ENCODE assay signal across 17 cellular contexts in the genomic region with DNA sequence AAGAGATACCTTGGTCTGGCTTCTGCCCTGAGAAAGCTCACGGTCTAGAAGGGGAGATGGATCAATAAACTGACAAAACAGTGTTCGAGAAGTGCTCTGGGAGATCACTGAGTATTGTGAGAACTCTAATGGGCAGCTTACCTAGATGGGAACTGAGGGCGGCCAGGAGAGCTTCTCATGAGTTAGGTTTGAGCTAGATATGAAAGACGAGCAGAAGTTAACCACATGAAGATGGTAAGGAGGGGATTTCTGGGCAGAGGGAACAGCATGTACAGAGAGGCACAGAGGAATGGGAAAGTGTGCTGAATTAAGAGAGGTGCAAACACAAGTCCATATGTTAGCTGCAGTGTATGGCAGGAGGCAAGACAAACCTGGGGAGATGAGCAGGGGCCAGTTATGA.
"Had no signal": no experiment of that assay in that cellular context is flagged by ENCODE, and none has a peak within 500 bp of the region (broad histone marks: within the 10 kb centered on the region; RNA-seq: fewer than 3 reads in every experiment).

No MANE protein-coding gene starts in this region.

- H3K27ac ChIP-seq: lower lobe of right lung, parathyroid adenoma, transverse colon, uterus had no signal

- H3K27me3 Mint-ChIP-seq: activated naive CD8-positive, alpha-beta T cell treated with anti-CD3 and anti-CD28 coated beads, Interleukin-2, amount 10 ng/mL, durations not matched to agents 7 days and 5 days had no signal

- DNase-seq: activated CD4-positive, alpha-beta T cell treated with anti-CD3 and anti-CD28 coated beads, Interleukin-2, amount 50 U/mL, for 4 hours; activated CD8-positive, alpha-beta memory T cell treated with anti-CD3 and anti-CD28 coated beads for 24 hours; activated CD8-positive, alpha-beta memory T cell treated with anti-CD3 and anti-CD28 coated beads, Interleukin-2, amount 50 U/mL, for 4 hours; activated naive CD4-positive, alpha-beta T cell treated with Interleukin-2 at 50 U/mL for 16 hours; activated naive CD8-positive, alpha-beta T cell treated with anti-CD3 and anti-CD28 coated beads, Interleukin-2, amount 10 ng/mL, durations not matched to agents 7 days and 5 days; activated T-cell treated with anti-CD3 and anti-CD28 coated beads, Interleukin-2, amount 50 U/mL, for 4 hours; foreskin fibroblast; lower lobe of right lung; right cardiac atrium; stimulated activated CD4-positive, alpha-beta T cell treated with anti-CD3 and anti-CD28 coated beads, Interleukin-4, amount 100 ng/mL, for 24 hours; transverse colon; uterus had no signal

- H3K9me3 Mint-ChIP-seq: activated naive CD8-positive, alpha-beta T cell treated with anti-CD3 and anti-CD28 coated beads, Interleukin-2, amount 10 ng/mL, durations not matched to agents 7 days and 5 days had no signal

- H3K4me1 ChIP-seq: uterus had no signal

- ATAC-seq: activated CD4-positive, CD25-positive, alpha-beta regulatory T cell treated with anti-CD3 and anti-CD28 coated beads, Interleukin-2, amount 50 U/mL, for 24 hours; activated T-cell treated with anti-CD3 and anti-CD28 coated beads, Interleukin-2, amount 50 U/mL, for 4 hours; left lobe of liver; lower lobe of right lung; right cardiac atrium had no signal

- H3K27ac Mint-ChIP-seq: activated naive CD8-positive, alpha-beta T cell treated with anti-CD3 and anti-CD28 coated beads, Interleukin-2, amount 10 ng/mL, durations not matched to agents 7 days and 5 days; nephron had no signal

- FAIRE-seq: endometrium had no signal

- H3K27me3 ChIP-seq: transverse colon, uterus had no signal

- H3K4me3 Mint-ChIP-seq: activated naive CD8-positive, alpha-beta T cell treated with anti-CD3 and anti-CD28 coated beads, Interleukin-2, amount 10 ng/mL, durations not matched to agents 7 days and 5 days; activated T-cell treated with anti-CD3 and anti-CD28 coated beads, Interleukin-2, amount 50 U/mL, for 4 hours; nephron had no signal

- H2AFZ ChIP-seq: parathyroid adenoma had no signal

- H3K36me3 ChIP-seq: lower lobe of right lung, transverse colon, uterus had no signal

- H3K4me3 ChIP-seq: lower lobe of right lung, transverse colon, uterus had no signal

- H3K9ac ChIP-seq: parathyroid adenoma had no signal

- H3K9me3 ChIP-seq: lower lobe of right lung, transverse colon, uterus had no signal
